In the genomic region with DNA sequence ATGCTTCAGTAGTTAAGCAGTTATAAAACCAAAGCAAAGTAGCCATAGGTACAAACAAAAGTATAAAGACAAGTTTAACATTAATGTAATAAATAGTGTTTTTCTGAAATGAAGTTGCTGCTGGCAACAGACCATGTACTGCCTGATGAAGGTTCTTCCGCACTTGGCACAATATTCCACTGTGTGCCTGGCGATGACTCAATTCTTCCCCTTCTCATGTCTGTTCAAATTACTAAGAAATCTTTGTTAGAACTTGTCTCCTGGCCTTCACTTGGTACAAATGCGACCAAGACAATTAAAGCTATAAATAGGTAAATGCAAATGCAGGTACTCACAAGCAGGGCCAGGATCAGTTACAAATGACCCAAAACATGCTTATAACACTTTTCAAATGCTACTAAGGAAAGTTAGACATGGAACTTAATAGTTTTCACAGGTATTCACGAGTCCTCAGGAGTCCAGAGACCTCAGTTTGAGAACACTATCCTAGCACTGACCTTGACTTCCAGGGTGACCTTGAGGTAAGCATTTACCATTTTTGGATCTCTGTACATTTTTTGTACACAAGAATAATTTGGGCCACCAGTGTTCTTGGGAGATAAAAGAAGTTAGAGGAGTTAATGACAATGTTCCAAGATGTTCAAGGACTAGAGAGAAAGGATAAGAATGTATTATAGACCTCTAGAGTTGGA, we compare ENCODE assay signal across 10 cellular contexts. TPM values are rescaled to one million over a fixed set of nuclear protein-coding genes. Genes with fewer than 3 reads are reported as not detected.
DNase-seq lines count a peak whose midpoint lies in the region; ATAC-seq and TF ChIP-seq lines count a peak whose summit lies in the region.
"Had no signal": no experiment of that assay in that cellular context is flagged by ENCODE, and none has a peak within 500 bp of the region (broad histone marks: within the 10 kb centered on the region; RNA-seq: fewer than 3 reads in every experiment).

No MANE protein-coding gene starts in this region.

- H3K27ac Mint-ChIP-seq in activated T-helper 1 cell treated with anti-CD3 and anti-CD28 coated beads, Interleukin-12 subunit alpha, Interleukin-12 subunit beta, Interleukin-2, Interleukin-4 antibody, amounts not matched to agents 30 ng/mL and 10 ng/mL and 1 ng/mL, durations not matched to agents 14 hours and 24 hours and 36 hours: peak overlapping the region; percentile 4
- H3K27ac Mint-ChIP-seq: activated CD4-positive, alpha-beta memory T cell treated with anti-CD3 and anti-CD28 coated beads for 36 hours had no signal

- no peaks in the 10 kb centered on the region for H3K36me3 ChIP-seq in stomach
- no peaks in the 10 kb centered on the region for H3K36me3 ChIP-seq in aorta (ENCODE audit: control insufficient read depth in 1 of 2, insufficient read depth in 2 of 2, low read length in 1 of 2)

- H3K4me1 ChIP-seq in stomach (peaks cover 7 to 36% (median 22%) of the 10 kb centered on the region in 4 donors), aorta (ENCODE audit: control insufficient read depth in 1 of 2, insufficient read depth in 2 of 2, low read length in 2 of 2) (no peaks in the 10 kb centered on the region)

- peaks cover 15% of the 10 kb centered on the region for H3K36me3 Mint-ChIP-seq in activated T-helper 1 cell treated with anti-CD3 and anti-CD28 coated beads, Interleukin-12 subunit alpha, Interleukin-12 subunit beta, Interleukin-2, Interleukin-4 antibody, amounts not matched to agents 30 ng/mL and 10 ng/mL and 1 ng/mL, durations not matched to agents 14 hours and 24 hours and 36 hours (ENCODE audit: low read depth)

- peaks cover 19% of the 10 kb centered on the region for H3K9me3 Mint-ChIP-seq in activated T-helper 1 cell treated with anti-CD3 and anti-CD28 coated beads, Interleukin-12 subunit alpha, Interleukin-12 subunit beta, Interleukin-2, Interleukin-4 antibody, amounts not matched to agents 30 ng/mL and 10 ng/mL and 1 ng/mL, durations not matched to agents 14 hours and 24 hours and 36 hours

- no peak for TF ChIP-seq POLR2A in stomach (IDR thresholded peaks at IDR 0.05)

- peak overlapping the region; percentile 21 for H3K4me3 Mint-ChIP-seq in activated T-helper 1 cell treated with anti-CD3 and anti-CD28 coated beads, Interleukin-12 subunit alpha, Interleukin-12 subunit beta, Interleukin-2, Interleukin-4 antibody, amounts not matched to agents 30 ng/mL and 10 ng/mL and 1 ng/mL, durations not matched to agents 14 hours and 24 hours and 36 hours
- H3K4me3 Mint-ChIP-seq: activated CD4-positive, alpha-beta memory T cell treated with anti-CD3 and anti-CD28 coated beads for 36 hours had no signal

- no peak for ATAC-seq in GM19324 (IDR thresholded peaks at IDR 0.05; ENCODE audit: low FRiP score, unreplicated experiment)
- no peak for ATAC-seq in aorta (ENCODE audit: low FRiP score)

- TF ChIP-seq CTCF in stomach (IDR thresholded peaks at IDR 0.05): no peak

- H3K4me1 Mint-ChIP-seq in activated T-helper 1 cell treated with anti-CD3 and anti-CD28 coated beads, Interleukin-12 subunit alpha, Interleukin-12 subunit beta, Interleukin-2, Interleukin-4 antibody, amounts not matched to agents 30 ng/mL and 10 ng/mL and 1 ng/mL, durations not matched to agents 14 hours and 24 hours and 36 hours (ENCODE audit: low read depth): peaks cover 43% of the 10 kb centered on the region

- H3K4me3 ChIP-seq in stomach: no peak overlapping the region
- no peak overlapping the region for H3K4me3 ChIP-seq in aorta (ENCODE audit: low read length in 2 of 2)

- intact Hi-C loops in activated T-helper 1 cell treated with anti-CD3 and anti-CD28 coated beads, Interleukin-12 subunit alpha, Interleukin-12 subunit beta, Interleukin-2, Interleukin-4 antibody, amounts not matched to agents 30 ng/mL and 10 ng/mL and 1 ng/mL, durations not matched to agents 14 hours and 24 hours and 36 hours (cut with micrococcal nuclease): no loop called here
- intact Hi-C loops in stomach (cut with DNase I; ENCODE audit: low total_unique reads): no loop called here
- intact Hi-C loops in aorta (cut with DNase I): loop anchor here (2.0 to 10.0 kb wide), 3 partner anchors 45 to 201 kb away; partner anchors contain the start of genes FLOT1 (in 2 of the 2), IER3 (in 2 of the 2) and DHX16 (in 1 of the 2)

- WGBS in stomach, 5 donors: 45 to 65% (median 51%) methylated on average over 4 of the region's 4 CpGs
- 26 to 30% methylated on average over 4 of the region's 4 CpGs for WGBS in aorta, 2 donors

- peak overlapping the region in 4 of 5 donors; percentile 14 to 86 (median 84) for H3K27ac ChIP-seq in stomach
- no peak overlapping the region for H3K27ac ChIP-seq in aorta (ENCODE audit: low read depth in 1 of 2, low read length in 2 of 2)

- H3K27me3 Mint-ChIP-seq in activated T-helper 1 cell treated with anti-CD3 and anti-CD28 coated beads, Interleukin-12 subunit alpha, Interleukin-12 subunit beta, Interleukin-2, Interleukin-4 antibody, amounts not matched to agents 30 ng/mL and 10 ng/mL and 1 ng/mL, durations not matched to agents 14 hours and 24 hours and 36 hours (ENCODE audit: insufficient read depth): no peaks in the 10 kb centered on the region
- H3K27me3 Mint-ChIP-seq: activated CD4-positive, alpha-beta memory T cell treated with anti-CD3 and anti-CD28 coated beads for 36 hours had no signal

- H3K27me3 ChIP-seq in stomach: no peaks in the 10 kb centered on the region
- no peaks in the 10 kb centered on the region for H3K27me3 ChIP-seq in aorta (ENCODE audit: control insufficient read depth in 1 of 2, insufficient read depth in 2 of 2, low read length in 1 of 2)

- DNase-seq in HPDE6-E6E7 (ENCODE audit: extremely low spot score) (peak; percentile 84), foreskin melanocyte (peak; percentile 91), stomach (no peak), islet precursor cell (no peak), NCI-H774 (lab: John Stamatoyannopoulos, UW) (no peak), aorta (no peak)
- no peak for DNase-seq in activated T-helper 1 cell treated with anti-CD3 and anti-CD28 coated beads, Interleukin-12 subunit alpha, Interleukin-12 subunit beta, Interleukin-2, Interleukin-4 antibody, amounts not matched to agents 30 ng/mL and 10 ng/mL and 1 ng/mL, durations not matched to agents 14 hours and 24 hours and 36 hours (ENCODE audit: low spot score)
- DNase-seq: activated CD4-positive, alpha-beta memory T cell treated with anti-CD3 and anti-CD28 coated beads for 36 hours; small intestine had no signal

- no peak for TF ChIP-seq EP300 in stomach (IDR thresholded peaks at IDR 0.05)

- H3K9me3 ChIP-seq in stomach (peaks cover 0 to 13% (median 0%) of the 10 kb centered on the region in 4 donors), aorta (ENCODE audit: control insufficient read depth, low read length) (no peaks in the 10 kb centered on the region)

RNA-seq across cellular contexts. Expression of gene DDR1, which starts 8.1 kb away (rescaled TPM):
- 21.4 and 24.8 TPM in 2 replicates for total RNA-seq in activated T-helper 1 cell treated with anti-CD3 and anti-CD28 coated beads, Interleukin-12 subunit alpha, Interleukin-12 subunit beta, Interleukin-2, Interleukin-4 antibody, amounts not matched to agents 30 ng/mL and 10 ng/mL and 1 ng/mL, durations not matched to agents 14 hours and 24 hours and 36 hours
- 100 to 1,000 TPM in 3 of 5 donors, 10 to 100 TPM in 2; 51.3 to 144 (median 109) TPM for total RNA-seq in stomach
- polyA plus RNA-seq in stomach: 10 to 100 TPM; 17.6 to 88.7 (median 49.4) TPM
- 10 to 100 TPM; 29.5 to 32.0 TPM for total RNA-seq in aorta
- polyA plus RNA-seq in aorta: 10 to 100 TPM in 1 of 2 donors, 1 to 10 TPM in 1; 6.8 to 15.4 TPM

RNA-seq across cellular contexts. Expression of gene GTF2H4, which starts 31.8 kb away (rescaled TPM):
- 65.3 and 71.3 TPM in 2 replicates for total RNA-seq in activated T-helper 1 cell treated with anti-CD3 and anti-CD28 coated beads, Interleukin-12 subunit alpha, Interleukin-12 subunit beta, Interleukin-2, Interleukin-4 antibody, amounts not matched to agents 30 ng/mL and 10 ng/mL and 1 ng/mL, durations not matched to agents 14 hours and 24 hours and 36 hours
- 10 to 100 TPM in 2 of 5 donors, 1 to 10 TPM in 3; 3.9 to 67.4 (median 8.1) TPM for total RNA-seq in stomach
- 10 to 100 TPM; 15.3 to 29.6 (median 17.6) TPM for polyA plus RNA-seq in stomach
- 10 to 100 TPM; 31.2 to 37.0 TPM for total RNA-seq in aorta
- polyA plus RNA-seq in aorta: 10 to 100 TPM in 1 of 2 donors, 1 to 10 TPM in 1; 3.9 to 88.2 TPM

RNA-seq across cellular contexts. Expression of gene VARS2, which starts 37.9 kb away (rescaled TPM):
- 74.0 and 76.0 TPM in 2 replicates for total RNA-seq in activated T-helper 1 cell treated with anti-CD3 and anti-CD28 coated beads, Interleukin-12 subunit alpha, Interleukin-12 subunit beta, Interleukin-2, Interleukin-4 antibody, amounts not matched to agents 30 ng/mL and 10 ng/mL and 1 ng/mL, durations not matched to agents 14 hours and 24 hours and 36 hours
- total RNA-seq in stomach (10 to 100 TPM in 4 of 5 donors, 1 to 10 TPM in 1; 1.2 to 61.6 (median 22.7) TPM), aorta (10 to 100 TPM; 16.0 to 19.1 TPM)
- polyA plus RNA-seq in stomach (10 to 100 TPM; 17.9 to 21.8 (median 18.5) TPM), aorta (10 to 100 TPM in 1 of 2 donors, 1 to 10 TPM in 1; 9.6 to 65.7 TPM)

RNA-seq across cellular contexts. Expression of gene SFTA2, which starts 55.8 kb away (rescaled TPM):
- total RNA-seq in activated T-helper 1 cell treated with anti-CD3 and anti-CD28 coated beads, Interleukin-12 subunit alpha, Interleukin-12 subunit beta, Interleukin-2, Interleukin-4 antibody, amounts not matched to agents 30 ng/mL and 10 ng/mL and 1 ng/mL, durations not matched to agents 14 hours and 24 hours and 36 hours: not detected in 2 replicates
- total RNA-seq in stomach (10 to 100 TPM in 1 of 5 donors, 1 to 10 TPM in 1, not detected in 3; 2.8 to 15.2 TPM), aorta (not detected)
- polyA plus RNA-seq in stomach (10 to 100 TPM; 10.2 to 94.7 (median 44.1) TPM), aorta (1 to 10 TPM in 1 of 2 donors, not detected in 1; 2.4 TPM)
- total RNA-seq: activated CD4-positive, alpha-beta memory T cell treated with anti-CD3 and anti-CD28 coated beads for 36 hours had no signal

Comparison
In these comparisons a context has a peak if more than half of its experiments do, and no peak if none do; other contexts are left out.
1. DNase-seq: peak in HPDE6-E6E7 (single experiment) and foreskin melanocyte (single experiment); none in activated T-helper 1 cell treated with anti-CD3 and anti-CD28 coated beads, Interleukin-12 subunit alpha, Interleukin-12 subunit beta, Interleukin-2, Interleukin-4 antibody, amounts not matched to agents 30 ng/mL and 10 ng/mL and 1 ng/mL, durations not matched to agents 14 hours and 24 hours and 36 hours (single experiment), stomach (single experiment), islet precursor cell (single experiment), NCI-H774 (single experiment) and aorta (0 of 2).
2. H3K27ac ChIP-seq: peak in stomach (4 of 5); none in aorta (0 of 2).
3. intact Hi-C loops: an anchor here in aorta (2.0 to 10.0 kb wide); none called in activated T-helper 1 cell treated with anti-CD3 and anti-CD28 coated beads, Interleukin-12 subunit alpha, Interleukin-12 subunit beta, Interleukin-2, Interleukin-4 antibody, amounts not matched to agents 30 ng/mL and 10 ng/mL and 1 ng/mL, durations not matched to agents 14 hours and 24 hours and 36 hours and stomach.